ENCODE assay signal across 1 cellular context in genomic region chr11:124673333-124674167, GRCh38.
TF ChIP-seq lines count a peak whose summit lies in the region.

SIAE (minus strand) TSS chr11:124673739; CDS start chr11:124673708, 31 bp downstream.
SPA17 (plus strand) TSS chr11:124673904; CDS start chr11:124675265, 1,361 bp downstream.

TF ChIP-seq in HCT116, 20 proteins besides CTCF, POLR2A, EP300 and RAD21 (continued from another document):
- TF ChIP-seq REST (IDR thresholded peaks at IDR 0.05; ENCODE audit: low read depth): no peak
- TF ChIP-seq ATF3 (IDR thresholded peaks at IDR 0.05): no peak
- TF ChIP-seq YY1 (IDR thresholded peaks at IDR 0.05; ENCODE audit: extremely low read depth, insufficient replicate concordance, low read depth, low read length): peak; percentile 68
- TF ChIP-seq SP1 (IDR thresholded peaks at IDR 0.05; ENCODE audit: low read depth): peak; percentile 83
- peak; percentile 97 for TF ChIP-seq POLR2AphosphoS5 (IDR thresholded peaks at IDR 0.05; ENCODE audit: low read depth, low read length)
- peak; percentile 70; the same call in 1 of the 2 replicates for TF ChIP-seq MAX (IDR thresholded peaks at IDR 0.05)
- peak; percentile 87 for TF ChIP-seq EGR1 (IDR thresholded peaks at IDR 0.05; ENCODE audit: low read depth)
- TF ChIP-seq CBX3 (IDR thresholded peaks at IDR 0.05; ENCODE audit: low read depth): no peak; the same call in 1 of the 2 replicates
- TF ChIP-seq FOSL1 (IDR thresholded peaks at IDR 0.05; ENCODE audit: low read depth): no peak
- peak; percentile 57; the same call in 1 of the 2 replicates for TF ChIP-seq SIN3A (IDR thresholded peaks at IDR 0.05; ENCODE audit: low read depth)
- peak; percentile 51; the same call in 1 of the 2 replicates for TF ChIP-seq ELF1 (IDR thresholded peaks at IDR 0.05; ENCODE audit: borderline replicate concordance, low read depth)
- TF ChIP-seq JUND (IDR thresholded peaks at IDR 0.05): no peak
- no peak for TF ChIP-seq SRF (IDR thresholded peaks at IDR 0.05; ENCODE audit: low read depth)
- TF ChIP-seq CEBPB (IDR thresholded peaks at IDR 0.05; ENCODE audit: low read depth): no peak
- no peak for TF ChIP-seq ZNF274 (IDR thresholded peaks at IDR 0.05; ENCODE audit: low read depth, low read length)
